ENCODE assay signal across 15 cellular contexts in the genomic region with DNA sequence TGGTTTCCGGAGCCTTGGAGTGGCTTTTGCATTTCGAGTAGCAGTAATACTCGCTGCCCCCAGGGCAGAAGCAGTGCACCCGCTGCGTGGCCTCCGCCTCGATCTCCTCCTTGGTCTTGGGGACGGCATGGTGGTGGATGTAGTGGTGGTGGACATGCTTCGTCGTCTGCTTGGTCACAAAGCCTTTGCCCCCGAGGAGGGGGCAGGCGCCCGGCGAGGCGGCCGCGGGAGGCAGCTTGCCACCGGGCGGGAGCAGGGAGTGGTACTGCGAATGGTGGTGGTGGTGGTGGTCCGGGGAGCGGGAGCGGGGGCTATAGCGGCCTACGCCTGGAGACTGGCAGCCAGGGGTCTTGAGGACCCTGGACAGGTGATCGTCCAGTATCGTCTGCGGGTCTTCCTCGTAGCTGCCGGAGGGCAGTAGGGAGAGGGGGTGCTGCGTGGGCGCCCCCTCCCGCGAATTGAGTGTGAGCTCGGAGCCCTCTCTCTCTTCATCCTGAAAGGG.
"Had no signal": no experiment of that assay in that cellular context is flagged by ENCODE, and none has a peak within 500 bp of the region (broad histone marks: within the 10 kb centered on the region; RNA-seq: fewer than 3 reads in every experiment).

No MANE protein-coding gene starts in this region.

- H3K27me3 Mint-ChIP-seq: activated CD4-positive, alpha-beta memory T cell treated with anti-CD3 and anti-CD28 coated beads for 36 hours; activated CD8-positive, alpha-beta memory T cell treated with anti-CD3 and anti-CD28 coated beads, Interleukin-2, amount 10 ng/mL, durations not matched to agents 7 days and 5 days; activated naive CD8-positive, alpha-beta T cell; stimulated activated naive B cell treated with anti-CD40 and anti-IgM and Interleukin-4, amounts not matched to agents 10 μg/mL and 1 μg/mL and 100 μg/mL, for 72 hours had no signal

- H3K27ac ChIP-seq: cardiac muscle cell, parathyroid adenoma, tibial nerve had no signal

- H3K9me3 Mint-ChIP-seq: activated CD4-positive, alpha-beta memory T cell treated with anti-CD3 and anti-CD28 coated beads for 36 hours; activated T-cell treated with anti-CD3 and anti-CD28 coated beads, Interleukin-2, amount 50 U/mL, for 72 hours; dendritic cell treated with granulocyte-macrophage colony-stimulating factor and Interleukin-4, amounts not matched to agents 40 ng/mL and 50 ng/mL, for 4 days; natural killer cell treated with Interleukin-12 subunit alpha and Interleukin-12 subunit beta and Interleukin-15 and Interleukin-18, amount 100 ng/mL, for 72 hours; stimulated activated naive B cell treated with anti-CD40 and anti-IgM and Interleukin-4, amounts not matched to agents 10 μg/mL and 1 μg/mL and 100 μg/mL, for 72 hours had no signal

- DNase-seq: activated CD8-positive, alpha-beta memory T cell treated with anti-CD3 and anti-CD28 coated beads, Interleukin-2, amount 10 ng/mL, durations not matched to agents 7 days and 5 days; activated gamma-delta T cell; esophagus squamous epithelium; SK-N-SH; stimulated activated naive B cell treated with anti-CD40 and anti-IgM and Interleukin-4, amounts not matched to agents 10 μg/mL and 1 μg/mL and 100 μg/mL, for 72 hours; uterus had no signal

- H3K9me3 ChIP-seq: esophagus squamous epithelium, SK-N-SH, spleen, tibial nerve, uterus had no signal

- ATAC-seq: activated CD8-positive, alpha-beta memory T cell treated with anti-CD3 and anti-CD28 coated beads, Interleukin-2, amount 10 ng/mL, durations not matched to agents 7 days and 5 days; stimulated activated naive B cell treated with anti-CD40 and anti-IgM and Interleukin-4, amounts not matched to agents 10 μg/mL and 1 μg/mL and 100 μg/mL, for 72 hours had no signal

- H3K4me3 Mint-ChIP-seq: activated CD8-positive, alpha-beta memory T cell treated with anti-CD3 and anti-CD28 coated beads, Interleukin-2, amount 10 ng/mL, durations not matched to agents 7 days and 5 days; dendritic cell treated with granulocyte-macrophage colony-stimulating factor and Interleukin-4, amounts not matched to agents 40 ng/mL and 50 ng/mL, for 4 days; natural killer cell treated with Interleukin-12 subunit alpha and Interleukin-12 subunit beta and Interleukin-15 and Interleukin-18, amount 100 ng/mL, for 72 hours; stimulated activated naive B cell treated with anti-CD40 and anti-IgM and Interleukin-4, amounts not matched to agents 10 μg/mL and 1 μg/mL and 100 μg/mL, for 72 hours had no signal

- H3K36me3 Mint-ChIP-seq: activated CD8-positive, alpha-beta memory T cell treated with anti-CD3 and anti-CD28 coated beads, Interleukin-2, amount 10 ng/mL, durations not matched to agents 7 days and 5 days; natural killer cell treated with Interleukin-12 subunit alpha and Interleukin-12 subunit beta and Interleukin-15 and Interleukin-18, amount 100 ng/mL, for 72 hours had no signal

- H3K4me3 ChIP-seq: cardiac muscle cell, esophagus squamous epithelium, spleen, tibial nerve, uterus had no signal

- H3K27ac Mint-ChIP-seq: activated CD8-positive, alpha-beta memory T cell treated with anti-CD3 and anti-CD28 coated beads, Interleukin-2, amount 10 ng/mL, durations not matched to agents 7 days and 5 days; activated naive CD8-positive, alpha-beta T cell; activated T-cell treated with anti-CD3 and anti-CD28 coated beads, Interleukin-2, amount 50 U/mL, for 72 hours; dendritic cell treated with granulocyte-macrophage colony-stimulating factor and Interleukin-4, amounts not matched to agents 40 ng/mL and 50 ng/mL, for 4 days; natural killer cell treated with Interleukin-12 subunit alpha and Interleukin-12 subunit beta and Interleukin-15 and Interleukin-18, amount 100 ng/mL, for 72 hours; stimulated activated naive B cell treated with anti-CD40 and anti-IgM and Interleukin-4, amounts not matched to agents 10 μg/mL and 1 μg/mL and 100 μg/mL, for 72 hours had no signal

- H3K27me3 ChIP-seq: cardiac muscle cell, esophagus squamous epithelium, spleen, tibial nerve, uterus had no signal

- H3K4me1 Mint-ChIP-seq: activated CD8-positive, alpha-beta memory T cell treated with anti-CD3 and anti-CD28 coated beads, Interleukin-2, amount 10 ng/mL, durations not matched to agents 7 days and 5 days; stimulated activated naive B cell treated with anti-CD40 and anti-IgM and Interleukin-4, amounts not matched to agents 10 μg/mL and 1 μg/mL and 100 μg/mL, for 72 hours had no signal

- H3K36me3 ChIP-seq: uterus had no signal
